ENCODE assay signal across 28 cellular contexts in the genomic region with DNA sequence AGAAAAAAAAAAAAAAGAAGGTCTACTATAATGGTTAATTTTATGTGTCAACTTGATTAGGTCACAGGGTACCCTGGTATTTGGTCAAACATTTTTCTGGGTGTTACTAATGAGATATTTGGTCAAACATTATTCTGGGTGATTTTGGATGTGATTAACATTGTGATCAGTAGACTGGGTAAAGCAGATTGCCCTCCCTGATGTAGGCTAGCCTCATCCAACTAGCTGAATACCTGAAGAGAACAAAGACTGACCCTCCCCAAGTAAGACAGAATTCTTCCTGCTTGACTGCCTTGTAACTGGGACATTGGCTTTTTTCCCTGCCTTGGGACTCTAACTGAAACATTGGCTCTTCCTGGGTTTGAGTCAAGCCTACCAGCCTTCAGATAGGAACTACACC.
"Had no signal": no experiment of that assay in that cellular context is flagged by ENCODE, and none has a peak within 500 bp of the region (broad histone marks: within the 10 kb centered on the region; RNA-seq: fewer than 3 reads in every experiment).

No MANE protein-coding gene starts in this region.

- ATAC-seq: activated CD8-positive, alpha-beta memory T cell treated with anti-CD3 and anti-CD28 coated beads, Interleukin-2, amount 10 ng/mL, durations not matched to agents 7 days and 5 days; activated CD8-positive, alpha-beta T cell treated with anti-CD3 and anti-CD28 coated beads, Interleukin-2, amount 10 ng/mL, durations not matched to agents 7 days and 5 days; heart left ventricle; left lung; lower lobe of right lung had no signal

- H3K4me3 Mint-ChIP-seq: activated CD8-positive, alpha-beta memory T cell treated with anti-CD3 and anti-CD28 coated beads, Interleukin-2, amount 10 ng/mL, durations not matched to agents 7 days and 5 days; activated CD8-positive, alpha-beta T cell treated with anti-CD3 and anti-CD28 coated beads, Interleukin-2, amount 10 ng/mL, durations not matched to agents 7 days and 5 days; activated naive CD4-positive, alpha-beta T cell treated with anti-CD3 and anti-CD28 coated beads for 36 hours; activated naive CD8-positive, alpha-beta T cell treated with anti-CD3 and anti-CD28 coated beads for 36 hours; immature natural killer cell; nephron progenitor cell; T-helper 1 cell treated with Interleukin-12 subunit alpha and Interleukin-12 subunit beta and Interleukin-4 antibody, amounts not matched to agents 30 μg/mL and 1 μg/mL, for 36 hours had no signal

- DNase-seq: activated CD4-positive, alpha-beta T cell treated with anti-CD3 and anti-CD28 coated beads for 1 hour; activated CD4-positive, alpha-beta T cell treated with anti-CD3 and anti-CD28 coated beads, Interleukin-2, amount 50 U/mL, for 1 hour; activated CD8-positive, alpha-beta memory T cell treated with anti-CD3 and anti-CD28 coated beads, Interleukin-2, amount 10 ng/mL, durations not matched to agents 7 days and 5 days; activated CD8-positive, alpha-beta T cell treated with anti-CD3 and anti-CD28 coated beads, Interleukin-2, amount 10 ng/mL, durations not matched to agents 7 days and 5 days; activated effector memory CD4-positive, alpha-beta T cell treated with Interleukin-2 at 50 U/mL for 16 hours; activated naive CD4-positive, alpha-beta T cell treated with anti-CD3 and anti-CD28 coated beads for 36 hours; activated naive CD8-positive, alpha-beta T cell treated with anti-CD3 and anti-CD28 coated beads for 36 hours; activated T-cell treated with anti-CD3 and anti-CD28 coated beads for 4 hours; adrenal gland; aorta; brain microvascular endothelial cell; dorsolateral prefrontal cortex; effector memory CD4-positive, alpha-beta T cell; erythroblast; heart left ventricle; hypothalamus; immature natural killer cell; kidney; left lung; lower lobe of right lung; nephron progenitor cell; ovary; stimulated activated CD4-positive, alpha-beta T cell treated with anti-CD3 and anti-CD28 coated beads, Interleukin-15, amount 100 ng/mL, for 24 hours; stimulated activated CD4-positive, alpha-beta T cell treated with anti-CD3 and anti-CD28 coated beads, Interleukin-2, amount 100 ng/mL, for 24 hours; stimulated activated naive CD4-positive, alpha-beta T cell treated with Interleukin-2 at 50 U/mL for 16 hours; SW 1271 had no signal

- H3K27me3 Mint-ChIP-seq: activated CD8-positive, alpha-beta memory T cell treated with anti-CD3 and anti-CD28 coated beads, Interleukin-2, amount 10 ng/mL, durations not matched to agents 7 days and 5 days; activated naive CD8-positive, alpha-beta T cell treated with anti-CD3 and anti-CD28 coated beads for 36 hours; progenitor cell of endocrine pancreas had no signal

- FAIRE-seq: kidney had no signal

- H3K9me3 Mint-ChIP-seq: activated naive CD4-positive, alpha-beta T cell treated with anti-CD3 and anti-CD28 coated beads for 36 hours; activated naive CD8-positive, alpha-beta T cell treated with anti-CD3 and anti-CD28 coated beads for 36 hours; immature natural killer cell; nephron progenitor cell; T-helper 1 cell treated with Interleukin-12 subunit alpha and Interleukin-12 subunit beta and Interleukin-4 antibody, amounts not matched to agents 30 μg/mL and 1 μg/mL, for 36 hours had no signal

- H3K27ac Mint-ChIP-seq: activated CD8-positive, alpha-beta memory T cell treated with anti-CD3 and anti-CD28 coated beads, Interleukin-2, amount 10 ng/mL, durations not matched to agents 7 days and 5 days; activated CD8-positive, alpha-beta T cell treated with anti-CD3 and anti-CD28 coated beads, Interleukin-2, amount 10 ng/mL, durations not matched to agents 7 days and 5 days; activated naive CD4-positive, alpha-beta T cell treated with anti-CD3 and anti-CD28 coated beads for 36 hours; activated naive CD8-positive, alpha-beta T cell treated with anti-CD3 and anti-CD28 coated beads for 36 hours; immature natural killer cell; nephron progenitor cell; progenitor cell of endocrine pancreas; T-helper 1 cell treated with Interleukin-12 subunit alpha and Interleukin-12 subunit beta and Interleukin-4 antibody, amounts not matched to agents 30 μg/mL and 1 μg/mL, for 36 hours had no signal
